In the genomic region with DNA sequence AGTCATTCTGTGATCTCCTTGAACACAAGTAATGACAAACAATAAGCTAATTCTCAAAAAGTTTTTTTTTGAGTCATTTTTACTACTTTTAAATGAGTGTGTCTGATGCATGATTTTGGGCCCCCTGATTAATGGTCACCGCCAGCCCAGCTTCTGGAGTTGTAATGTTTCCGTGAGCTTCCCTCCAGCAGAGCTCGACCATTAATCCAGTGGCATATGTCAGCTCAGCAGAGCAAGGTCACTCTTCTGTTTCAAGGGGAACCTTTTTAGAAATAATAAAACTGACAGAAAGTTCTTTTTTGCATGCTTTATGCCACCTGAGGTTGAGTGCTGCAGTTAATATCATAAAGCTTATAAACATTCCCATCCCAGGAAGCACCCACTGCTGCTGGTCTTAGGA, we compare ENCODE assay signal across 14 cellular contexts. TPM values are rescaled to one million over a fixed set of nuclear protein-coding genes. Genes with fewer than 3 reads are reported as not detected.
DNase-seq lines count a peak whose midpoint lies in the region; ATAC-seq and TF ChIP-seq lines count a peak whose summit lies in the region.
"Had no signal": no experiment of that assay in that cellular context is flagged by ENCODE, and none has a peak within 500 bp of the region (broad histone marks: within the 10 kb centered on the region; RNA-seq: fewer than 3 reads in every experiment).

No MANE protein-coding gene starts in this region.

- DNase-seq in CD14-positive monocyte (ENCODE audit: low spot score), result no peak
- DNase-seq in COLO829 (ENCODE audit: low spot score), result peak; percentile 13
- DNase-seq in T-helper 17 cell, result no peak
- DNase-seq in left kidney (ENCODE audit: low read depth, low spot score), result peak; percentile 83
- no peak for DNase-seq in SKM-1 (lab: John Stamatoyannopoulos, UW; ENCODE audit: unreplicated experiment)
- DNase-seq in NCI-H1694 (lab: John Stamatoyannopoulos, UW), result no peak
- DNase-seq: heart right ventricle; SIG-M5; stimulated activated CD4-positive, alpha-beta T cell treated with anti-CD3 and anti-CD28 coated beads, Interleukin-12 subunit alpha, Interleukin-12 subunit beta, amount 100 ng/mL, for 4 hours; transverse colon had no signal

- H3K4me1 Mint-ChIP-seq in CD14-positive monocyte, result peaks cover 64% of the 10 kb centered on the region
- H3K4me1 Mint-ChIP-seq in T-helper 17 cell, result peaks cover 43% of the 10 kb centered on the region

- H3K36me3 Mint-ChIP-seq in CD14-positive monocyte (peaks cover 34 to 38% of the 10 kb centered on the region in 2 donors), T-helper 17 cell (ENCODE audit: low read depth) (peaks cover 1% of the 10 kb centered on the region)

- H3K27me3 Mint-ChIP-seq in CD14-positive monocyte (ENCODE audit: low read depth in 3 of 3) (no peaks in the 10 kb centered on the region), T-helper 17 cell (no peaks in the 10 kb centered on the region)
- H3K27me3 Mint-ChIP-seq: progenitor cell of endocrine pancreas had no signal

- H3K9me3 Mint-ChIP-seq in CD14-positive monocyte, result peaks cover 0 to 6% (median 1%) of the 10 kb centered on the region in 7 donors

- ATAC-seq in T-helper 17 cell (no peak), GM18873 (IDR thresholded peaks at IDR 0.05; ENCODE audit: low FRiP score, unreplicated experiment) (no peak), HG03342 (IDR thresholded peaks at IDR 0.05; ENCODE audit: unreplicated experiment) (no peak)
- ATAC-seq: heart right ventricle had no signal

- no peaks in the 10 kb centered on the region for H3K9me3 ChIP-seq in T-helper 17 cell (ENCODE audit: control insufficient read depth, low read length, poor library complexity, severe bottlenecking)
- H3K9me3 ChIP-seq: ascending aorta, heart right ventricle, transverse colon had no signal

- H3K4me3 Mint-ChIP-seq in CD14-positive monocyte (no peak overlapping the region), T-helper 17 cell (no peak overlapping the region)

- TF ChIP-seq CTCF in CD14-positive monocyte (IDR thresholded peaks at IDR 0.05), result no peak

- H3K27ac Mint-ChIP-seq in CD14-positive monocyte, result peak overlapping the region; percentile 37 to 81 (median 71)
- H3K27ac Mint-ChIP-seq in T-helper 17 cell, result peak overlapping the region; percentile 99
- H3K27ac Mint-ChIP-seq: progenitor cell of endocrine pancreas had no signal

- intact Hi-C loops in CD14-positive monocyte (cut with micrococcal nuclease), result no loop called here

RNA-seq across cellular contexts. Expression of a gene that starts 14.2 kb away (rescaled TPM):
- polyA plus RNA-seq in CD14-positive monocyte, result 10 to 100 TPM; 31.0 to 38.6 TPM
- 10 to 100 TPM; 33.7 to 64.9 TPM for total RNA-seq in T-helper 17 cell
- total RNA-seq: progenitor cell of endocrine pancreas had no signal

Comparison
In these comparisons a context has a peak if more than half of its experiments do, and no peak if none do; other contexts are left out.
1. DNase-seq: peak in COLO829 (single experiment) and left kidney (single experiment); none in CD14-positive monocyte (single experiment), T-helper 17 cell (0 of 3), SKM-1 (single experiment) and NCI-H1694 (single experiment).